Comparison of ENCODE assay signal across 16 cellular contexts in the genomic region with DNA sequence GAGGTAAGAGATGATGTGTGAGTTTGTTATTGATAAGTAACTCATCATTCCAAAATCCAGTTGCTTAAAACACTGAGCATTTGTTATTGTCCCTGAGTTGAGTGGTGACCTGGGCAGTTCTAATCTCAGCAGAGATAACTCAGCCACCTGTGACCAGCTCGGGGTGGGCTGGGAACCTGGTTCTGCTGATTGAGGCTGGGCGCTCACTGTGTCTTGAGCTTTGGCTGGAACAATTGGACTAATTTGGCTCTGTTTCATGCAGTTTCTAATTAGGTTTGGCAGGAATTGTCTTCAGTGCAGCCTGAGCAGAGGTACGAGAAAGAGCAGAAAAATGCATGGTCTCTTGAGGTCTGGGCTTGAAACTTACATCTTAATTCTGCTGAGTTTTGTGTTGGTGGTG.
DNase-seq lines count a peak whose midpoint lies in the region; ATAC-seq and TF ChIP-seq lines count a peak whose summit lies in the region.
"Had no signal": no experiment of that assay in that cellular context is flagged by ENCODE, and none has a peak within 500 bp of the region (broad histone marks: within the 10 kb centered on the region; RNA-seq: fewer than 3 reads in every experiment).

No MANE protein-coding gene starts in this region.

- no peaks in the 10 kb centered on the region for H3K79me2 ChIP-seq in SK-N-SH (ENCODE audit: insufficient read depth)

- H3K36me3 ChIP-seq in SK-N-SH (replicated peaks in 1 of 2; ENCODE audit: control insufficient read depth in 1 of 2, insufficient read depth in 2 of 2, low read length in 1 of 2) (no peaks in the 10 kb centered on the region), vagina (no peaks in the 10 kb centered on the region), heart right ventricle (no peaks in the 10 kb centered on the region)
- H3K36me3 ChIP-seq: HAP-1 had no signal

- no peaks in the 10 kb centered on the region for H4K20me1 ChIP-seq in SK-N-SH (ENCODE audit: insufficient read depth)

- TF ChIP-seq CTCF in SK-N-SH (IDR thresholded peaks at IDR 0.05) (no peak), chondrocyte (IDR thresholded peaks at IDR 0.05) (no peak), progenitor cell of endocrine pancreas (IDR thresholded peaks at IDR 0.05; ENCODE audit: unreplicated experiment) (no peak), vagina (IDR thresholded peaks at IDR 0.05) (no peak), heart right ventricle (IDR thresholded peaks at IDR 0.05) (no peak)

- peaks cover 0 to 42% of the 10 kb centered on the region in 2 experiments; a peak in 2 of 4 replicates for H3K4me1 ChIP-seq in SK-N-SH (ENCODE audit: control insufficient read depth in 1 of 2, insufficient read depth in 2 of 2, low read depth in 1 of 2, low read length in 1 of 2)
- peaks cover 28% of the 10 kb centered on the region for H3K4me1 ChIP-seq in vagina
- peaks cover 0 to 29% (median 0%) of the 10 kb centered on the region in 9 donors for H3K4me1 ChIP-seq in heart right ventricle
- H3K4me1 ChIP-seq: HAP-1 had no signal

- no peak overlapping the region for H3K9ac ChIP-seq in SK-N-SH

- TF ChIP-seq POLR2A in vagina (IDR thresholded peaks at IDR 0.05): no peak

- CTCF ChIA-PET in SK-N-SH (lab: Yijun Ruan, JAX): interaction anchor here (0.8 to 6.9 kb wide), 9 partner anchors 8 to 165 kb away, joined by 3 to 44 read pairs (median 9); no protein-coding TSS in a partner anchor

- peak in 1 of 2 experiments; percentile 93; a peak in 2 of 4 replicates for TF ChIP-seq EP300 in SK-N-SH (IDR thresholded peaks at IDR 0.05; ENCODE audit: borderline replicate concordance in 1 of 2, low read depth in 1 of 2, low read length in 1 of 2)

- DNase-seq in SK-N-SH: peak; percentile 50
- DNase-seq in chondrocyte (ENCODE audit: low spot score): no peak
- no peak for DNase-seq in progenitor cell of endocrine pancreas (ENCODE audit: low spot score, unreplicated experiment)
- no peak for DNase-seq in vagina (ENCODE audit: extremely low spot score in 2 of 2)
- DNase-seq in Right ventricle myocardium superior: no peak
- DNase-seq in NCI-H524 (lab: John Stamatoyannopoulos, UW): no peak
- DNase-seq in heart right ventricle: no peak
- DNase-seq: CD4-positive, alpha-beta memory T cell; DMS153; DMS79 treated with DMSO at 0.1 percent for 48 hours; EL; GDM1 had no signal

- H3K4me3 Mint-ChIP-seq in chondrocyte (ENCODE audit: unreplicated experiment): no peak overlapping the region
- H3K4me3 Mint-ChIP-seq in progenitor cell of endocrine pancreas (ENCODE audit: low read depth): no peak overlapping the region
- H3K4me3 Mint-ChIP-seq: B cell; CD4-positive, alpha-beta memory T cell had no signal

- H3K27me3 ChIP-seq in SK-N-SH (ENCODE audit: insufficient read depth) (no peaks in the 10 kb centered on the region), vagina (no peaks in the 10 kb centered on the region), heart right ventricle (no peaks in the 10 kb centered on the region)

- H3K27ac Mint-ChIP-seq in chondrocyte (ENCODE audit: unreplicated experiment) (peak overlapping the region; percentile 58), progenitor cell of endocrine pancreas (peak overlapping the region; percentile 15)
- H3K27ac Mint-ChIP-seq: B cell had no signal

- H3K4me2 ChIP-seq in SK-N-SH: no peak overlapping the region

- ATAC-seq in Right ventricle myocardium superior (ENCODE audit: poor library complexity) (no peak), heart right ventricle (no peak)
- ATAC-seq: HepG2 had no signal

- H3K4me1 Mint-ChIP-seq in chondrocyte (ENCODE audit: low read depth): peaks cover 25% of the 10 kb centered on the region
- peaks cover 19% of the 10 kb centered on the region for H3K4me1 Mint-ChIP-seq in progenitor cell of endocrine pancreas (ENCODE audit: low read depth)

- intact Hi-C loops in vagina (cut with DNase I): no loop called here
- intact Hi-C loops in Right ventricle myocardium superior (cut with DNase I): no loop called here
- intact Hi-C loops in heart right ventricle (cut with DNase I): no loop called here

- H2AFZ ChIP-seq in SK-N-SH (ENCODE audit: low read depth): no peak overlapping the region

- H3K27me3 Mint-ChIP-seq in chondrocyte (ENCODE audit: low read depth) (no peaks in the 10 kb centered on the region), progenitor cell of endocrine pancreas (no peaks in the 10 kb centered on the region)
- H3K27me3 Mint-ChIP-seq: CD4-positive, alpha-beta memory T cell had no signal

- H3F3A ChIP-seq in SK-N-SH (replicated peaks; ENCODE audit: insufficient read depth): no peaks in the 10 kb centered on the region

- no peak for TF ChIP-seq RAD21 in SK-N-SH (IDR thresholded peaks at IDR 0.05; ENCODE audit: low read length)

- H3K9me3 Mint-ChIP-seq in chondrocyte (ENCODE audit: low read depth) (peaks cover 10% of the 10 kb centered on the region), progenitor cell of endocrine pancreas (ENCODE audit: low read depth) (peaks cover 17% of the 10 kb centered on the region)

- H3K4me3 ChIP-seq in SK-N-SH (ENCODE audit: low read depth in 2 of 2, low read length in 1 of 2) (no peak overlapping the region; a peak in 1 of 4 replicates), vagina (no peak overlapping the region), heart right ventricle (no peak overlapping the region)
- H3K4me3 ChIP-seq: HAP-1 had no signal

- POLR2A ChIA-PET in SK-N-SH (lab: Yijun Ruan, JAX): interaction anchor here (0.6 to 2.6 kb wide), 3 partner anchors 9 to 103 kb away, joined by 3 to 11 read pairs (median 6); no protein-coding TSS in a partner anchor

- H3K27ac ChIP-seq in SK-N-SH (ENCODE audit: low read depth in 2 of 2, low read length in 1 of 2) (peak overlapping the region in 1 of 2 experiments; percentile 93; a peak in 2 of 4 replicates), vagina (peak overlapping the region; percentile 0), heart right ventricle (no peak overlapping the region)
- H3K27ac ChIP-seq: C4-2B had no signal

- H3K9me2 ChIP-seq in SK-N-SH: no peaks in the 10 kb centered on the region

- WGBS in SK-N-SH (ENCODE audit: low lambda C conversion rate): 52% methylated on average over 3 of the region's 3 CpGs
- 84 to 90% methylated on average over 3 of the region's 3 CpGs for WGBS in heart right ventricle, 2 donors

- H3K36me3 Mint-ChIP-seq in chondrocyte (ENCODE audit: low read depth) (peaks cover 5% of the 10 kb centered on the region), progenitor cell of endocrine pancreas (ENCODE audit: insufficient read depth) (peaks cover 12% of the 10 kb centered on the region)

- H3K9me3 ChIP-seq in SK-N-SH (no peaks in the 10 kb centered on the region), vagina (no peaks in the 10 kb centered on the region), heart right ventricle (peaks cover 0 to 11% (median 0%) of the 10 kb centered on the region in 11 donors)
- H3K9me3 ChIP-seq: HAP-1 had no signal

TF ChIP-seq in SK-N-SH, 30 proteins besides CTCF, POLR2A, EP300 and RAD21:
- peak; percentile 79; the same call in 1 of the 2 replicates for TF ChIP-seq RCOR1 (IDR thresholded peaks at IDR 0.05; ENCODE audit: low read length)
- peak; percentile 90 for TF ChIP-seq FOXJ3 (CRISPR knock-in tag; IDR thresholded peaks at IDR 0.05)
- peak; percentile 40 for TF ChIP-seq CHD2 (IDR thresholded peaks at IDR 0.05; ENCODE audit: low read length, partially characterized antibody)
- TF ChIP-seq TCF12 (IDR thresholded peaks at IDR 0.05): peak; percentile 38; the same call in 1 of the 2 replicates
- TF ChIP-seq GATA2 (CRISPR knock-in tag; IDR thresholded peaks at IDR 0.05): peak; percentile 97
- TF ChIP-seq YY1 (IDR thresholded peaks at IDR 0.05; ENCODE audit: low read depth): no peak
